8 cellular contexts compared by ENCODE assay signal in the genomic region with DNA sequence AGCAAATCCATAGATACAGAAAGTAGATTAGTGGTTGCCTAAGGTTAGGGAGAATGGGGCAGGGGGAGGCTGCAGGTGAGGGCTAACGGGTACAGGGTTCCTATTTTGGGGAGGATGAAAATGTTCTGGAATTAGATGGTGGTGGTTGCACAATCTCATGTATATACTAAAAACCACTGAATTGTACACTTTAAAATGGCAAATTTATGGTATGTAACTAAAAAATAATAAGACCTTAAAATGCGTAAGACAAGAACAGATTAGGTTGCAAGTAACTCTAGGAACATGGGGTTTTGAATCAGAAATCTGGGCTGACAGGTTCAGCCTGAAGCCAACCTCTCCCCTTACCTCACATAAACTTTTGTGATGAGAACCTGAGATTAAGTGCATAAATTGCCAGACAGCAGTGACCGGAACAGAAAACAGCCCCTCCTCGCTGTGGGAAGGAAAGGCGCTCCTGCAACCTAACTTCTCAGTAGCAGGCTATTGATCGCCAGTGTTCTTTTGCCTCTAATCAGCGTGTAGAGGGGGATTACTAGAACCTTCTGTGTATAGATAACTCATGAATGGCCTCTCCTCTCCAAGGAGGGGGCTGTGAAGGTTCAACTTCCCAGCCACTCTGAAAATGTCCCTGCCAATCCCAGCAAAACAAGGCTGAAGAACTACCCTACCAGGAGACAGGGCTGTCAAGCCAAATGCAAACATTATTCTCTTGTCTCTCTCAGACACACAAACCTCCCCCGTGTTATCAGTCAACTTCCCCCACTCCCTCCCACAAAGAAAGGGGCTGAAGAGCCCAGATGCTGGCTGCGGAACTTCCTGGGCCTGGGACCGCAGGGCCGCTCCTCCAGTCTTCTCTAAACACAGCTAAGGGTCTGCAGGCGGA. TPM values are rescaled to one million over a fixed set of nuclear protein-coding genes. Genes with fewer than 3 reads are reported as not detected.
DNase-seq lines count a peak whose midpoint lies in the region; ATAC-seq and TF ChIP-seq lines count a peak whose summit lies in the region.

No MANE protein-coding gene starts in this region.

- in situ Hi-C loops in GM13977 (cut with MboI; ENCODE audit: low pct_unique_long_range_greater_than_20kb, low sequenced_read_pairs, unreplicated experiment), result loop anchor here (25.0 kb wide), 1 partner anchor 232 kb away; a partner anchor contains a TSS

- TF ChIP-seq CTCF in epithelial cell of proximal tubule (conservative IDR thresholded peaks at IDR 0.05; ENCODE audit: low read depth, low read length) (no peak), retinal pigment epithelial cell (conservative IDR thresholded peaks at IDR 0.05; ENCODE audit: low read depth, low read length) (no peak), GM13977 (IDR thresholded peaks at IDR 0.05; ENCODE audit: extremely low read depth, insufficient read depth, missing control alignments) (no peak)

- H3K4me3 ChIP-seq in SJSA1 (peak overlapping the region; percentile 78), epithelial cell of proximal tubule (ENCODE audit: low read depth, low read length) (peak overlapping the region; percentile 98), retinal pigment epithelial cell (ENCODE audit: low read length) (peak overlapping the region; percentile 99)

- DNase-seq in GF-D8 (lab: John Stamatoyannopoulos, UW) (peak; percentile 54), SJSA1 (ENCODE audit: low read depth in 1 of 2, low spot score in 2 of 2) (peak in 1 of 2 experiments; percentile 64), epithelial cell of proximal tubule (ENCODE audit: low read depth) (no peak), retinal pigment epithelial cell (ENCODE audit: low read depth) (no peak), hypothalamus (lab: John Stamatoyannopoulos, UW) (no peak), GM13977 (ENCODE audit: low spot score) (no peak), NCI-H187 treated with DMSO at 0.1 percent for 48 hours (lab: John Stamatoyannopoulos, UW) (no peak)

- peaks cover 64% of the 10 kb centered on the region for H3K4me1 ChIP-seq in SJSA1 (replicated peaks)

- H3K36me3 ChIP-seq in SJSA1, result peaks cover 50% of the 10 kb centered on the region

- H3K27ac ChIP-seq in SJSA1, result peak overlapping the region; percentile 99

- H3K27me3 ChIP-seq in SJSA1 (replicated peaks), result no peaks in the 10 kb centered on the region

- H3K9me3 ChIP-seq in SJSA1 (replicated peaks), result no peaks in the 10 kb centered on the region

- no peak for ATAC-seq in GM19467 (IDR thresholded peaks at IDR 0.05; ENCODE audit: unreplicated experiment)

RNA-seq across cellular contexts. Expression of a gene that starts 1.9 kb away (rescaled TPM):
- 7.1 and 16.3 TPM in 2 replicates for total RNA-seq in SJSA1 (2014; rRNA removed; shearing (Covaris generic))
- 12.0 and 16.0 TPM in 2 replicates for total RNA-seq in epithelial cell of proximal tubule

RNA-seq across cellular contexts. Expression of a gene that starts 24.4 kb away (rescaled TPM):
- not detected in 2 replicates for total RNA-seq in SJSA1 (2014; rRNA removed; shearing (Covaris generic))
- total RNA-seq in epithelial cell of proximal tubule, result not detected in 2 replicates
